Comparison of ENCODE assay signal across 1 cellular context in genomic region chr2:38665854-38666577, GRCh38.
TF ChIP-seq lines count a peak whose summit lies in the region.

GALM (plus strand) TSS chr2:38666114; CDS start chr2:38666162, 48 bp downstream.

TF ChIP-seq in HepG2, 621 proteins besides CTCF, POLR2A, EP300 and RAD21 (continued from another document and continues in another):
- TF ChIP-seq YEATS2 (CRISPR knock-in tag; IDR thresholded peaks at IDR 0.05; ENCODE audit: borderline replicate concordance) (peak; percentile 55; the same call in 1 of the 2 replicates), IRX3 (CRISPR knock-in tag; IDR thresholded peaks at IDR 0.05; ENCODE audit: borderline replicate concordance, low read depth) (0 out of 2 replicates have a peak, but pooled peaks have one; percentile 20), ZNF121 (CRISPR knock-in tag; IDR thresholded peaks at IDR 0.05) (peak; percentile 77), HCFC1 (IDR thresholded peaks at IDR 0.05; ENCODE audit: low read depth, low read length) (peak; percentile 99), ZNF446 (CRISPR knock-in tag; IDR thresholded peaks at IDR 0.05) (peak; percentile 87), RFXANK (CRISPR knock-in tag; IDR thresholded peaks at IDR 0.05) (no peak), ZNF329 (CRISPR knock-in tag; IDR thresholded peaks at IDR 0.05; ENCODE audit: low read depth) (0 out of 2 replicates have a peak, but pooled peaks have one; percentile 32), ZNF761 (CRISPR knock-in tag; conservative IDR thresholded peaks at IDR 0.05) (peak; percentile 74; the same call in 1 of the 2 replicates), HMG20B (CRISPR knock-in tag; conservative IDR thresholded peaks at IDR 0.05) (peak; percentile 60; the same call in 1 of the 2 replicates), MATR3 (CRISPR knock-in tag; IDR thresholded peaks at IDR 0.05) (no peak), ERF (CRISPR knock-in tag; IDR thresholded peaks at IDR 0.05) (peak; percentile 74), SP4 (CRISPR knock-in tag; IDR thresholded peaks at IDR 0.05) (peak; percentile 88), ZNF235 (CRISPR knock-in tag; IDR thresholded peaks at IDR 0.05; ENCODE audit: borderline replicate concordance) (peak; percentile 77; the same call in 1 of the 2 replicates), KDM2A (CRISPR knock-in tag; IDR thresholded peaks at IDR 0.05; ENCODE audit: borderline replicate concordance, low read depth) (peak; percentile 88), ZNF891 (CRISPR knock-in tag; IDR thresholded peaks at IDR 0.05) (peak; percentile 97), AGO1 (IDR thresholded peaks at IDR 0.05; ENCODE audit: low read depth, low read length, poor library complexity, severe bottlenecking) (no peak), PAX8 (CRISPR knock-in tag; IDR thresholded peaks at IDR 0.05; ENCODE audit: borderline replicate concordance) (peak; percentile 96; the same call in 1 of the 2 replicates), ZXDC (CRISPR knock-in tag; IDR thresholded peaks at IDR 0.05) (peak; percentile 69; the same call in 1 of the 2 replicates), KLF15 (CRISPR knock-in tag; IDR thresholded peaks at IDR 0.05; ENCODE audit: borderline replicate concordance) (no peak), YEATS4 (CRISPR knock-in tag; IDR thresholded peaks at IDR 0.05; ENCODE audit: borderline replicate concordance) (peak; percentile 63; the same call in 1 of the 2 replicates), FOXK1 (CRISPR knock-in tag; IDR thresholded peaks at IDR 0.05; ENCODE audit: borderline replicate concordance, low read depth) (peak; percentile 94), DNMT1 (CRISPR knock-in tag; IDR thresholded peaks at IDR 0.05) (peak; percentile 76; the same call in 1 of the 2 replicates), ZNF343 (CRISPR knock-in tag; IDR thresholded peaks at IDR 0.05) (no peak; the same call in 1 of the 2 replicates), ZNF205 (CRISPR knock-in tag; IDR thresholded peaks at IDR 0.05) (no peak; the same call in 1 of the 2 replicates), ZNF782 (CRISPR knock-in tag; IDR thresholded peaks at IDR 0.05; ENCODE audit: borderline replicate concordance) (peak; percentile 94; the same call in 1 of the 2 replicates), ZFP36 (IDR thresholded peaks at IDR 0.05; ENCODE audit: borderline replicate concordance, low read depth, low read length, partially characterized antibody) (no peak), SRY (CRISPR knock-in tag; IDR thresholded peaks at IDR 0.05) (peak; percentile 92; the same call in 1 of the 2 replicates), AFF4 (CRISPR knock-in tag; IDR thresholded peaks at IDR 0.05) (peak; percentile 82; the same call in 1 of the 2 replicates), RFX5 (IDR thresholded peaks at IDR 0.05; ENCODE audit: low read depth, low read length) (no peak), ONECUT2 (CRISPR knock-in tag; IDR thresholded peaks at IDR 0.05) (peak; percentile 86), REL (CRISPR knock-in tag; conservative IDR thresholded peaks at IDR 0.05) (no peak), ZNF768 (CRISPR knock-in tag; IDR thresholded peaks at IDR 0.05) (peak; percentile 74; the same call in 1 of the 2 replicates), RBM22 (optimal IDR thresholded peaks at IDR 0.05; ENCODE audit: low read length) (no peak), ZBTB42 (CRISPR knock-in tag; IDR thresholded peaks at IDR 0.05) (no peak), ARID4A (CRISPR knock-in tag; IDR thresholded peaks at IDR 0.05; ENCODE audit: borderline replicate concordance) (peak; percentile 91; the same call in 1 of the 2 replicates), TBX2 (CRISPR knock-in tag; IDR thresholded peaks at IDR 0.05; ENCODE audit: borderline replicate concordance) (peak; percentile 81), ZNF281 (CRISPR knock-in tag; IDR thresholded peaks at IDR 0.05; ENCODE audit: borderline replicate concordance) (no peak), ZNF30 (CRISPR knock-in tag; IDR thresholded peaks at IDR 0.05) (no peak; the same call in 1 of the 2 replicates)
- TF ChIP-seq, protein P1, sequence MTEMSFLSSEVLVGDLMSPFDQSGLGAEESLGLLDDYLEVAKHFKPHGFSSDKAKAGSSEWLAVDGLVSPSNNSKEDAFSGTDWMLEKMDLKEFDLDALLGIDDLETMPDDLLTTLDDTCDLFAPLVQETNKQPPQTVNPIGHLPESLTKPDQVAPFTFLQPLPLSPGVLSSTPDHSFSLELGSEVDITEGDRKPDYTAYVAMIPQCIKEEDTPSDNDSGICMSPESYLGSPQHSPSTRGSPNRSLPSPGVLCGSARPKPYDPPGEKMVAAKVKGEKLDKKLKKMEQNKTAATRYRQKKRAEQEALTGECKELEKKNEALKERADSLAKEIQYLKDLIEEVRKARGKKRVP (CRISPR knock-in tag; IDR thresholded peaks at IDR 0.05), result peak in 1 of 2 experiments; percentile 79; a peak in 1 of 4 replicates
- TF ChIP-seq, protein P2, sequence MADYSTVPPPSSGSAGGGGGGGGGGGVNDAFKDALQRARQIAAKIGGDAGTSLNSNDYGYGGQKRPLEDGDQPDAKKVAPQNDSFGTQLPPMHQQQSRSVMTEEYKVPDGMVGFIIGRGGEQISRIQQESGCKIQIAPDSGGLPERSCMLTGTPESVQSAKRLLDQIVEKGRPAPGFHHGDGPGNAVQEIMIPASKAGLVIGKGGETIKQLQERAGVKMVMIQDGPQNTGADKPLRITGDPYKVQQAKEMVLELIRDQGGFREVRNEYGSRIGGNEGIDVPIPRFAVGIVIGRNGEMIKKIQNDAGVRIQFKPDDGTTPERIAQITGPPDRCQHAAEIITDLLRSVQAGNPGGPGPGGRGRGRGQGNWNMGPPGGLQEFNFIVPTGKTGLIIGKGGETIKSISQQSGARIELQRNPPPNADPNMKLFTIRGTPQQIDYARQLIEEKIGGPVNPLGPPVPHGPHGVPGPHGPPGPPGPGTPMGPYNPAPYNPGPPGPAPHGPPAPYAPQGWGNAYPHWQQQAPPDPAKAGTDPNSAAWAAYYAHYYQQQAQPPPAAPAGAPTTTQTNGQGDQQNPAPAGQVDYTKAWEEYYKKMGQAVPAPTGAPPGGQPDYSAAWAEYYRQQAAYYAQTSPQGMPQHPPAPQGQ (CRISPR knock-in tag; IDR thresholded peaks at IDR 0.05; ENCODE audit: borderline replicate concordance), result no peak
- TF ChIP-seq, protein P3, sequence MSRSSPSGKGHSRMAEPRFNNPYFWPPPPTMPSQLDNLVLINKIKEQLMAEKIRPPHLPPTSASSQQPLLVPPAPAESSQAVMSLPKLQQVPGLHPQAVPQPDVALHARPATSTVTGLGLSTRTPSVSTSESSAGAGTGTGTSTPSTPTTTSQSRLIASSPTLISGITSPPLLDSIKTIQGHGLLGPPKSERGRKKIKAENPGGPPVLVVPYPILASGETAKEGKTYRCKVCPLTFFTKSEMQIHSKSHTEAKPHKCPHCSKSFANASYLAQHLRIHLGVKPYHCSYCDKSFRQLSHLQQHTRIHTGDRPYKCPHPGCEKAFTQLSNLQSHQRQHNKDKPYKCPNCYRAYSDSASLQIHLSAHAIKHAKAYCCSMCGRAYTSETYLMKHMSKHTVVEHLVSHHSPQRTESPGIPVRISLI (CRISPR knock-in tag; IDR thresholded peaks at IDR 0.05; ENCODE audit: borderline replicate concordance), result peak; percentile 88
- TF ChIP-seq, protein P4, sequence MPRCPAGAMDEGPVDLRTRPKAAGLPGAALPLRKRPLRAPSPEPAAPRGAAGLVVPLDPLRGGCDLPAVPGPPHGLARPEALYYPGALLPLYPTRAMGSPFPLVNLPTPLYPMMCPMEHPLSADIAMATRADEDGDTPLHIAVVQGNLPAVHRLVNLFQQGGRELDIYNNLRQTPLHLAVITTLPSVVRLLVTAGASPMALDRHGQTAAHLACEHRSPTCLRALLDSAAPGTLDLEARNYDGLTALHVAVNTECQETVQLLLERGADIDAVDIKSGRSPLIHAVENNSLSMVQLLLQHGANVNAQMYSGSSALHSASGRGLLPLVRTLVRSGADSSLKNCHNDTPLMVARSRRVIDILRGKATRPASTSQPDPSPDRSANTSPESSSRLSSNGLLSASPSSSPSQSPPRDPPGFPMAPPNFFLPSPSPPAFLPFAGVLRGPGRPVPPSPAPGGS (CRISPR knock-in tag; IDR thresholded peaks at IDR 0.05), result peak; percentile 78; the same call in 1 of the 2 replicates
